In genomic region chr15:59657635-59658125, GRCh38 we compare ENCODE assay signal across 8 cellular contexts. TPM values are rescaled to one million over a fixed set of nuclear protein-coding genes. Genes with fewer than 3 reads are reported as not detected.
DNase-seq lines count a peak whose midpoint lies in the region; ATAC-seq and TF ChIP-seq lines count a peak whose summit lies in the region.

No MANE protein-coding gene starts in this region.

- TF ChIP-seq CTCF in CD14-positive monocyte (IDR thresholded peaks at IDR 0.05) (no peak), HCT116 (IDR thresholded peaks at IDR 0.05 in 2 of 3, conservative IDR thresholded peaks at IDR 0.05 in 1 of 3; ENCODE audit: borderline replicate concordance in 1 of 3, insufficient read depth in 1 of 3, low read depth in 2 of 3, low read length in 2 of 3) (no peak), kidney epithelial cell (IDR thresholded peaks at IDR 0.05; ENCODE audit: insufficient read depth, low read length, poor library complexity, severe bottlenecking) (no peak), uterus (IDR thresholded peaks at IDR 0.05) (no peak)

- H3K4me1 Mint-ChIP-seq in CD14-positive monocyte: peaks cover 2% of the 10 kb centered on the region
- peaks cover 7% of the 10 kb centered on the region for H3K4me1 Mint-ChIP-seq in activated T-helper 2 cell treated with anti-CD3 and anti-CD28 coated beads, Interferon-gamma antibody, Interleukin-2, Interleukin-4, amounts not matched to agents 10 μg/mL and 5 μg/mL and 100 μg/mL, durations not matched to agents 14 hours and 24 hours and 36 hours (ENCODE audit: low read depth)

- no peak for TF ChIP-seq RAD21 in HCT116 (IDR thresholded peaks at IDR 0.05; ENCODE audit: low read depth)

- H3K9me3 Mint-ChIP-seq in CD14-positive monocyte: peaks cover 0 to 3% (median 0%) of the 10 kb centered on the region in 7 donors
- H3K9me3 Mint-ChIP-seq in activated T-helper 2 cell treated with anti-CD3 and anti-CD28 coated beads, Interferon-gamma antibody, Interleukin-2, Interleukin-4, amounts not matched to agents 10 μg/mL and 5 μg/mL and 100 μg/mL, durations not matched to agents 14 hours and 24 hours and 36 hours: peaks cover 4% of the 10 kb centered on the region

- RAD21 ChIA-PET in HCT116 (lab: Charles Lee; ENCODE audit: low non-redundant PET in 1 of 2, low total read pairs in 2 of 2, uncharacterized antibody in 2 of 2, unreplicated experiment in 2 of 2): no interaction called here

- H2AFZ ChIP-seq in HCT116 (ENCODE audit: low read depth, low read length, poor library complexity, severe bottlenecking): no peak overlapping the region

- H3K4me2 ChIP-seq in HCT116 (ENCODE audit: low read length): peak overlapping the region; percentile 72

- H3K27me3 ChIP-seq in HCT116 (ENCODE audit: insufficient read depth, low read length) (no peaks in the 10 kb centered on the region), kidney epithelial cell (ENCODE audit: control insufficient read depth, insufficient read depth, low read length) (no peaks in the 10 kb centered on the region), uterus (no peaks in the 10 kb centered on the region)

- no peaks in the 10 kb centered on the region for H3K9me2 ChIP-seq in HCT116 (ENCODE audit: insufficient read depth)

- H3K4me1 ChIP-seq in HCT116 (ENCODE audit: control insufficient read depth in 1 of 2, insufficient read depth in 2 of 2, low read length in 2 of 2) (peaks cover 6 to 20% of the 10 kb centered on the region in 2 experiments), uterus (peaks cover 0 to 4% of the 10 kb centered on the region in 2 donors)

- H3K4me3 Mint-ChIP-seq in CD14-positive monocyte: peak overlapping the region in 1 of 2 donors; percentile 82
- no peak overlapping the region for H3K4me3 Mint-ChIP-seq in activated T-helper 2 cell treated with anti-CD3 and anti-CD28 coated beads, Interferon-gamma antibody, Interleukin-2, Interleukin-4, amounts not matched to agents 10 μg/mL and 5 μg/mL and 100 μg/mL, durations not matched to agents 14 hours and 24 hours and 36 hours (ENCODE audit: low read depth)

- H3K9me3 ChIP-seq in HCT116 (ENCODE audit: control insufficient read depth in 1 of 2, insufficient read depth in 1 of 2, low read depth in 1 of 2, low read length in 2 of 2): no peaks in the 10 kb centered on the region
- no peaks in the 10 kb centered on the region for H3K9me3 ChIP-seq in uterus

- CTCF ChIA-PET in HCT116 (lab: Charles Lee): interaction anchor here (0.9 kb wide), 1 partner anchor 129 kb away, joined by 4 read pairs; no protein-coding TSS in a partner anchor

- H3K36me3 ChIP-seq in HCT116 (ENCODE audit: control insufficient read depth in 1 of 2, insufficient read depth in 2 of 2, low read length in 2 of 2) (peaks cover 5 to 9% of the 10 kb centered on the region in 2 experiments; a peak in 3 of 4 replicates), kidney epithelial cell (ENCODE audit: control insufficient read depth, insufficient read depth, low read length) (peaks cover 1% of the 10 kb centered on the region), uterus (no peaks in the 10 kb centered on the region)

- peak; percentile 48 for ATAC-seq in HCT116
- ATAC-seq in GM21526 (IDR thresholded peaks at IDR 0.05; ENCODE audit: low FRiP score, unreplicated experiment): no peak

- DNase-seq in CD14-positive monocyte (ENCODE audit: low spot score) (no peak), HCT116 (ENCODE audit: low read depth, low spot score) (no peak), kidney epithelial cell (ENCODE audit: low read depth) (no peak), uterus (peak; percentile 16 to 20), cerebellar cortex (ENCODE audit: low spot score) (no peak), hepatic stellate cell (ENCODE audit: low spot score) (no peak)
- no peak for DNase-seq in activated T-helper 2 cell treated with anti-CD3 and anti-CD28 coated beads, Interferon-gamma antibody, Interleukin-2, Interleukin-4, amounts not matched to agents 10 μg/mL and 5 μg/mL and 100 μg/mL, durations not matched to agents 14 hours and 24 hours and 36 hours (ENCODE audit: low spot score)

- H3K27ac Mint-ChIP-seq in CD14-positive monocyte: peak overlapping the region in 6 of 7 donors; percentile 83 to 94 (median 91)
- peak overlapping the region; percentile 87 for H3K27ac Mint-ChIP-seq in activated T-helper 2 cell treated with anti-CD3 and anti-CD28 coated beads, Interferon-gamma antibody, Interleukin-2, Interleukin-4, amounts not matched to agents 10 μg/mL and 5 μg/mL and 100 μg/mL, durations not matched to agents 14 hours and 24 hours and 36 hours

- BruUV-seq in HCT116 (replicated peaks; lab: Mats Ljungman, UMichigan): no TSS peak

- H3K79me2 ChIP-seq in HCT116 (ENCODE audit: insufficient read depth, low read length): peaks cover 46% of the 10 kb centered on the region

- peaks cover 28 to 44% of the 10 kb centered on the region in 2 donors for H3K36me3 Mint-ChIP-seq in CD14-positive monocyte
- H3K36me3 Mint-ChIP-seq in activated T-helper 2 cell treated with anti-CD3 and anti-CD28 coated beads, Interferon-gamma antibody, Interleukin-2, Interleukin-4, amounts not matched to agents 10 μg/mL and 5 μg/mL and 100 μg/mL, durations not matched to agents 14 hours and 24 hours and 36 hours (ENCODE audit: low read depth): peaks cover 30% of the 10 kb centered on the region

- no peaks in the 10 kb centered on the region for H4K20me1 ChIP-seq in HCT116 (ENCODE audit: insufficient read depth)

- POLR2A ChIA-PET in HCT116 (lab: Charles Lee): interaction anchor here (0.7 to 0.8 kb wide), 2 partner anchors 24 to 27 kb away, joined by 3 read pairs; no protein-coding TSS in a partner anchor

- intact Hi-C loops in CD14-positive monocyte (cut with micrococcal nuclease): no loop called here
- intact Hi-C loops in HCT116 (cut with micrococcal nuclease): no loop called here
- intact Hi-C loops in activated T-helper 2 cell treated with anti-CD3 and anti-CD28 coated beads, Interferon-gamma antibody, Interleukin-2, Interleukin-4, amounts not matched to agents 10 μg/mL and 5 μg/mL and 100 μg/mL, durations not matched to agents 14 hours and 24 hours and 36 hours (cut with micrococcal nuclease): loop anchor here (1.0 to 10.0 kb wide), 2 partner anchors 31 to 553 kb away; partner anchors contain the start of gene CCNB2
- intact Hi-C loops in uterus (cut with DNase I; ENCODE audit: low total_unique reads): no loop called here

- peak overlapping the region; percentile 92 for H3K9ac ChIP-seq in HCT116 (ENCODE audit: low read length)

- H3K27ac ChIP-seq in HCT116 (ENCODE audit: low read depth, low read length) (0 out of 2 replicates have a peak overlapping the region, but pooled peaks have one; percentile 3), uterus (peak overlapping the region; percentile 38 to 87)

- TF ChIP-seq POLR2A in HCT116 (IDR thresholded peaks at IDR 0.05; ENCODE audit: borderline replicate concordance, extremely low read depth, insufficient read depth, insufficient read length) (no peak), uterus (IDR thresholded peaks at IDR 0.05) (no peak)

- H3K4me3 ChIP-seq in HCT116 (replicated peaks in 1 of 2; ENCODE audit: low read depth in 1 of 2, low read length in 2 of 2): peak overlapping the region; percentile 88 to 89
- peak overlapping the region; percentile 92 for H3K4me3 ChIP-seq in kidney epithelial cell (ENCODE audit: low read depth, low read length)
- peak overlapping the region; percentile 72 to 84 for H3K4me3 ChIP-seq in uterus

- no peaks in the 10 kb centered on the region for H3K27me3 Mint-ChIP-seq in CD14-positive monocyte (ENCODE audit: low read depth in 3 of 3)
- H3K27me3 Mint-ChIP-seq in activated T-helper 2 cell treated with anti-CD3 and anti-CD28 coated beads, Interferon-gamma antibody, Interleukin-2, Interleukin-4, amounts not matched to agents 10 μg/mL and 5 μg/mL and 100 μg/mL, durations not matched to agents 14 hours and 24 hours and 36 hours (ENCODE audit: low read depth): no peaks in the 10 kb centered on the region

TF ChIP-seq in HCT116, 20 proteins besides CTCF, POLR2A, EP300 and RAD21:
- TF ChIP-seq, protein P1, sequence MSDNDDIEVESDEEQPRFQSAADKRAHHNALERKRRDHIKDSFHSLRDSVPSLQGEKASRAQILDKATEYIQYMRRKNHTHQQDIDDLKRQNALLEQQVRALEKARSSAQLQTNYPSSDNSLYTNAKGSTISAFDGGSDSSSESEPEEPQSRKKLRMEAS (IDR thresholded peaks at IDR 0.05): peak; percentile 38; the same call in 1 of the 2 replicates
- TF ChIP-seq YY1 (IDR thresholded peaks at IDR 0.05; ENCODE audit: extremely low read depth, insufficient replicate concordance, low read depth, low read length): no peak
- TF ChIP-seq CBX3 (IDR thresholded peaks at IDR 0.05; ENCODE audit: low read depth): 0 out of 2 replicates have a peak, but pooled peaks have one; percentile 52

RNA-seq across cellular contexts. Expression of gene GTF2A2, which starts 0.4 kb away (rescaled TPM):
- 100 to 1,000 TPM; 126 to 166 TPM for polyA plus RNA-seq in CD14-positive monocyte
- 175 TPM for total RNA-seq in HCT116 (2021; ENCODE audit: unreplicated experiment)
- polyA plus RNA-seq in HCT116 (2012): 35.1 and 55.4 TPM in 2 replicates
- 187 and 193 TPM in 2 replicates for total RNA-seq in activated T-helper 2 cell treated with anti-CD3 and anti-CD28 coated beads, Interferon-gamma antibody, Interleukin-2, Interleukin-4, amounts not matched to agents 10 μg/mL and 5 μg/mL and 100 μg/mL, durations not matched to agents 14 hours and 24 hours and 36 hours
- total RNA-seq in kidney epithelial cell: 33.5 and 36.9 TPM in 2 replicates
- total RNA-seq in uterus: 10 to 100 TPM; 15.9 to 78.9 (median 49.5) TPM

RNA-seq across cellular contexts. Expression of gene BNIP2, which starts 31.4 kb away (rescaled TPM):
- polyA plus RNA-seq in CD14-positive monocyte: 100 to 1,000 TPM; 136 to 189 TPM
- total RNA-seq in HCT116 (2021; ENCODE audit: unreplicated experiment): 53.1 TPM
- 21.8 and 25.9 TPM in 2 replicates for polyA plus RNA-seq in HCT116 (2012)
- total RNA-seq in activated T-helper 2 cell treated with anti-CD3 and anti-CD28 coated beads, Interferon-gamma antibody, Interleukin-2, Interleukin-4, amounts not matched to agents 10 μg/mL and 5 μg/mL and 100 μg/mL, durations not matched to agents 14 hours and 24 hours and 36 hours: 59.4 and 60.5 TPM in 2 replicates
- 105 and 113 TPM in 2 replicates for total RNA-seq in kidney epithelial cell
- total RNA-seq in uterus: 100 to 1,000 TPM in 3 of 4 donors, 10 to 100 TPM in 1; 82.1 to 138 (median 112) TPM

RNA-seq across cellular contexts. Expression of gene GCNT3, which starts 46.1 kb away (rescaled TPM):
- not detected for polyA plus RNA-seq in CD14-positive monocyte
- total RNA-seq in HCT116 (2021; ENCODE audit: unreplicated experiment): 5.6 TPM
- 3.3 and 4.3 TPM in 2 replicates for polyA plus RNA-seq in HCT116 (2012)
- not detected in 2 replicates for total RNA-seq in activated T-helper 2 cell treated with anti-CD3 and anti-CD28 coated beads, Interferon-gamma antibody, Interleukin-2, Interleukin-4, amounts not matched to agents 10 μg/mL and 5 μg/mL and 100 μg/mL, durations not matched to agents 14 hours and 24 hours and 36 hours
- 2.0 and 3.9 TPM in 2 replicates for total RNA-seq in kidney epithelial cell
- total RNA-seq in uterus: 1 to 10 TPM in 1 of 4 donors, under 1 TPM in 1, not detected in 2; 0.59 to 1.7 TPM

Comparison
In these comparisons a context has a peak if more than half of its experiments do, and no peak if none do; other contexts are left out.
1. DNase-seq: peak in uterus (2 of 2); none in CD14-positive monocyte (single experiment), HCT116 (single experiment), activated T-helper 2 cell treated with anti-CD3 and anti-CD28 coated beads, Interferon-gamma antibody, Interleukin-2, Interleukin-4, amounts not matched to agents 10 μg/mL and 5 μg/mL and 100 μg/mL, durations not matched to agents 14 hours and 24 hours and 36 hours (single experiment), kidney epithelial cell (single experiment), cerebellar cortex (single experiment) and hepatic stellate cell (single experiment).
2. Peak in every context shown above with its lines, with median percentiles within 50 percentile points of each other: H3K4me3 ChIP-seq.